ENCODE assay signal across 8 cellular contexts in the genomic region with DNA sequence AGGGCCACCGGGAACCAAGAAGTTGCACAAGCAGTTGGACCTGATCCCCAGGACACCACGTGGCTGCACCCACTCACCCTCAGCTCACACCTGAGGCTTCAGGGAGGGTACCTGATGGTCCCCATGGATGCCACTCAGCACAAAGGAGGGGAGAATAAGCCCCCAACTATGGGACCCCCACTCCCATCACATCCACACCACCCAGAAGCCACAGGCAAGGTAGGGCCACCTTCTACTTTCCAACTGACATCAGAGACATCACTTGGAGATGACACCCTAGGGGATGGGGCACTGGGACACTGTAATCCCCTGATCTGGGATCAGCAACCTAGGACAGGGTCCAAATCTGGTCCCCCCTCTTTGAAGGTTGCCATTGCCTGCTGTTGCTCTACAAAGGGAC. TPM values are rescaled to one million over a fixed set of nuclear protein-coding genes. Genes with fewer than 3 reads are reported as not detected.
"Had no signal": no experiment of that assay in that cellular context is flagged by ENCODE, and none has a peak within 500 bp of the region (broad histone marks: within the 10 kb centered on the region; RNA-seq: fewer than 3 reads in every experiment).

No MANE protein-coding gene starts in this region.

RNA-seq across cellular contexts. Expression of gene RAET1L, which starts 1.3 kb away (rescaled TPM):
- total RNA-seq: activated B cell treated with CpG ODN at 0.5 μM for 24 hours; activated CD4-positive, alpha-beta memory T cell treated with anti-CD3 and anti-CD28 coated beads, Interleukin-2, amount 10 ng/mL, durations not matched to agents 7 days and 5 days; activated CD4-positive, alpha-beta T cell treated with anti-CD3 and anti-CD28 coated beads, Interleukin-2, amount 10 ng/mL, durations not matched to agents 24 days and 14 days; activated CD8-positive, alpha-beta memory T cell treated with anti-CD3 and anti-CD28 coated beads for 36 hours; activated CD8-positive, alpha-beta T cell treated with anti-CD3 and anti-CD28 coated beads, Interleukin-2, amount 10 ng/mL, durations not matched to agents 7 days and 5 days; activated naive CD8-positive, alpha-beta T cell treated with anti-CD3 and anti-CD28 coated beads, Interleukin-2, amount 10 ng/mL, durations not matched to agents 7 days and 5 days; activated T-helper 2 cell treated with anti-CD3 and anti-CD28 coated beads, Interferon-gamma antibody, Interleukin-2, Interleukin-4, amounts not matched to agents 10 μg/mL and 5 μg/mL and 100 μg/mL, durations not matched to agents 14 hours and 24 hours and 36 hours; ascending aorta had no signal
